Comparison of ENCODE assay signal across 17 cellular contexts in genomic region chr3:128770387-128770786, GRCh38. TPM values are rescaled to one million over a fixed set of nuclear protein-coding genes. Genes with fewer than 3 reads are reported as not detected.
A peak's percentile ranks its signal among the peaks of the same experiment; 100 is the strongest.
DNase-seq lines count a peak whose midpoint lies in the region; ATAC-seq and TF ChIP-seq lines count a peak whose summit lies in the region.
"Had no signal": no experiment of that assay in that cellular context is flagged by ENCODE, and none has a peak within 500 bp of the region (broad histone marks: within the 10 kb centered on the region; RNA-seq: fewer than 3 reads in every experiment).

No MANE protein-coding gene starts in this region.

- no peak for ATAC-seq in left cardiac atrium
- no peak for ATAC-seq in naive B cell (ENCODE audit: low read depth in 2 of 2)
- ATAC-seq in GM18519 (IDR thresholded peaks at IDR 0.05; ENCODE audit: low FRiP score, unreplicated experiment) = no peak

- no peaks in the 10 kb centered on the region for H3K27me3 Mint-ChIP-seq in activated T-helper 2 cell treated with anti-CD3 and anti-CD28 coated beads, Interferon-gamma antibody, Interleukin-2, Interleukin-4, amounts not matched to agents 10 μg/mL and 5 μg/mL and 100 μg/mL, durations not matched to agents 14 hours and 24 hours and 36 hours (ENCODE audit: low read depth)
- no peaks in the 10 kb centered on the region for H3K27me3 Mint-ChIP-seq in naive B cell

- no peak for TF ChIP-seq CTCF in left ventricle myocardium inferior (IDR thresholded peaks at IDR 0.05; ENCODE audit: borderline replicate concordance)

- H3K9me3 ChIP-seq in left ventricle myocardium inferior (replicated peaks) (no peaks in the 10 kb centered on the region), skeletal muscle tissue (ENCODE audit: control insufficient read depth in 3 of 3, low read length in 3 of 3) (no peaks in the 10 kb centered on the region)
- H3K9me3 ChIP-seq: Peyer's patch had no signal

- H3K4me1 Mint-ChIP-seq in activated T-helper 2 cell treated with anti-CD3 and anti-CD28 coated beads, Interferon-gamma antibody, Interleukin-2, Interleukin-4, amounts not matched to agents 10 μg/mL and 5 μg/mL and 100 μg/mL, durations not matched to agents 14 hours and 24 hours and 36 hours (ENCODE audit: low read depth) = peaks cover 40% of the 10 kb centered on the region
- peaks cover 47 to 69% (median 61%) of the 10 kb centered on the region in 3 donors for H3K4me1 Mint-ChIP-seq in naive B cell

- intact Hi-C loops in left ventricle myocardium inferior (cut with micrococcal nuclease) = no loop called here
- intact Hi-C loops in left cardiac atrium (cut with DNase I) = no loop called here
- intact Hi-C loops in activated T-helper 2 cell treated with anti-CD3 and anti-CD28 coated beads, Interferon-gamma antibody, Interleukin-2, Interleukin-4, amounts not matched to agents 10 μg/mL and 5 μg/mL and 100 μg/mL, durations not matched to agents 14 hours and 24 hours and 36 hours (cut with micrococcal nuclease) = no loop called here

- peaks cover 33% of the 10 kb centered on the region for H3K36me3 Mint-ChIP-seq in activated T-helper 2 cell treated with anti-CD3 and anti-CD28 coated beads, Interferon-gamma antibody, Interleukin-2, Interleukin-4, amounts not matched to agents 10 μg/mL and 5 μg/mL and 100 μg/mL, durations not matched to agents 14 hours and 24 hours and 36 hours (ENCODE audit: low read depth)
- H3K36me3 Mint-ChIP-seq in naive B cell = peaks cover 2 to 5% of the 10 kb centered on the region in 2 donors

- H3K4me3 ChIP-seq in left ventricle myocardium inferior (no peak overlapping the region), skeletal muscle tissue (ENCODE audit: low read length in 3 of 3) (no peak overlapping the region)
- H3K4me3 ChIP-seq: Peyer's patch had no signal

- no peak for DNase-seq in left ventricle myocardium inferior
- no peak for DNase-seq in left cardiac atrium
- DNase-seq in activated T-helper 2 cell treated with anti-CD3 and anti-CD28 coated beads, Interferon-gamma antibody, Interleukin-2, Interleukin-4, amounts not matched to agents 10 μg/mL and 5 μg/mL and 100 μg/mL, durations not matched to agents 14 hours and 24 hours and 36 hours (ENCODE audit: low spot score) = no peak
- DNase-seq in naive B cell = no peak
- DNase-seq in hippocampal formation (lab: John Stamatoyannopoulos, UW) = no peak
- DNase-seq: BE2C, GF-D8, Karpas-422, MM.1S, NCI-H1105, NCI-H1694 treated with DMSO at 0.1 percent for 48 hours, NCI-H446 treated with DMSO at 0.1 percent for 48 hours, NCI-H748 treated with DMSO at 0.1 percent for 48 hours, Peyer's patch, Right ventricle myocardium superior had no signal

- H3K9ac ChIP-seq in skeletal muscle tissue (ENCODE audit: low read depth in 1 of 3, low read length in 3 of 3) = no peak overlapping the region

- H3K9me3 Mint-ChIP-seq in activated T-helper 2 cell treated with anti-CD3 and anti-CD28 coated beads, Interferon-gamma antibody, Interleukin-2, Interleukin-4, amounts not matched to agents 10 μg/mL and 5 μg/mL and 100 μg/mL, durations not matched to agents 14 hours and 24 hours and 36 hours = no peaks in the 10 kb centered on the region
- H3K9me3 Mint-ChIP-seq in naive B cell = peaks cover 0 to 4% (median 0%) of the 10 kb centered on the region in 7 donors

- no peaks in the 10 kb centered on the region for H3K36me3 ChIP-seq in left ventricle myocardium inferior
- no peaks in the 10 kb centered on the region for H3K36me3 ChIP-seq in skeletal muscle tissue (ENCODE audit: control insufficient read depth in 3 of 3, insufficient read depth in 3 of 3, low read length in 3 of 3)
- H3K36me3 ChIP-seq: Peyer's patch had no signal

- H3K4me1 ChIP-seq in left ventricle myocardium inferior (peaks cover 85% of the 10 kb centered on the region), skeletal muscle tissue (ENCODE audit: control insufficient read depth in 3 of 3, insufficient read depth in 3 of 3, low read length in 3 of 3) (peaks cover 41 to 55% (median 41%) of the 10 kb centered on the region in 3 donors)

- no peaks in the 10 kb centered on the region for H3K27me3 ChIP-seq in left ventricle myocardium inferior (ENCODE audit: low read depth)
- H3K27me3 ChIP-seq in skeletal muscle tissue (ENCODE audit: control insufficient read depth in 3 of 3, insufficient read depth in 3 of 3, low read length in 3 of 3) = no peaks in the 10 kb centered on the region
- H3K27me3 ChIP-seq: BE2C, Peyer's patch had no signal

- H3K27ac Mint-ChIP-seq in activated T-helper 2 cell treated with anti-CD3 and anti-CD28 coated beads, Interferon-gamma antibody, Interleukin-2, Interleukin-4, amounts not matched to agents 10 μg/mL and 5 μg/mL and 100 μg/mL, durations not matched to agents 14 hours and 24 hours and 36 hours = peak overlapping the region; percentile 13
- H3K27ac Mint-ChIP-seq in naive B cell = peak overlapping the region in 5 of 6 donors; percentile 2 to 70 (median 26)

- H3K27ac ChIP-seq in left ventricle myocardium inferior (replicated peaks) = peak overlapping the region; percentile 0
- H3K27ac ChIP-seq in skeletal muscle tissue (ENCODE audit: low read depth, low read length) = peak overlapping the region; percentile 76
- H3K27ac ChIP-seq: Peyer's patch had no signal

- H3K4me3 Mint-ChIP-seq in activated T-helper 2 cell treated with anti-CD3 and anti-CD28 coated beads, Interferon-gamma antibody, Interleukin-2, Interleukin-4, amounts not matched to agents 10 μg/mL and 5 μg/mL and 100 μg/mL, durations not matched to agents 14 hours and 24 hours and 36 hours (ENCODE audit: low read depth) = no peak overlapping the region
- H3K4me3 Mint-ChIP-seq in naive B cell = no peak overlapping the region

RNA-seq across cellular contexts. Expression of gene RAB7A, which starts 44.4 kb away (rescaled TPM):
- total RNA-seq in left ventricle myocardium inferior (242 TPM), left cardiac atrium (100 to 1,000 TPM; 204 to 255 TPM), skeletal muscle tissue (37.1 TPM)
- 320 and 322 TPM in 2 replicates for total RNA-seq in activated T-helper 2 cell treated with anti-CD3 and anti-CD28 coated beads, Interferon-gamma antibody, Interleukin-2, Interleukin-4, amounts not matched to agents 10 μg/mL and 5 μg/mL and 100 μg/mL, durations not matched to agents 14 hours and 24 hours and 36 hours
- 100 to 1,000 TPM; 165 to 252 (median 189) TPM for polyA plus RNA-seq in naive B cell (ENCODE audit: low read depth in 6 of 6)
